ENCODE assay signal across 12 cellular contexts in genomic region chr2:26017464-26018183, GRCh38. TPM values are rescaled to one million over a fixed set of nuclear protein-coding genes. Genes with fewer than 3 reads are reported as not detected.
A peak's percentile ranks its signal among the peaks of the same experiment; 100 is the strongest.
DNase-seq lines count a peak whose midpoint lies in the region; ATAC-seq and TF ChIP-seq lines count a peak whose summit lies in the region.
"Had no signal": no experiment of that assay in that cellular context is flagged by ENCODE, and none has a peak within 500 bp of the region (broad histone marks: within the 10 kb centered on the region; RNA-seq: fewer than 3 reads in every experiment).

No MANE protein-coding gene starts in this region.

- no peaks in the 10 kb centered on the region for H3K27me3 ChIP-seq in left ventricle myocardium inferior (ENCODE audit: low read depth)
- no peaks in the 10 kb centered on the region for H3K27me3 ChIP-seq in neutrophil

- H3K9me3 ChIP-seq in left ventricle myocardium inferior (replicated peaks) (no peaks in the 10 kb centered on the region), neutrophil (no peaks in the 10 kb centered on the region)

- H3K9me3 Mint-ChIP-seq in dendritic cell treated with granulocyte-macrophage colony-stimulating factor and Interleukin-4, amounts not matched to agents 40 ng/mL and 50 ng/mL, for 4 days: no peaks in the 10 kb centered on the region
- no peaks in the 10 kb centered on the region for H3K9me3 Mint-ChIP-seq in activated T-cell treated with anti-CD3 and anti-CD28 coated beads, Interleukin-2, amount 50 U/mL, for 4 hours
- no peaks in the 10 kb centered on the region for H3K9me3 Mint-ChIP-seq in endothelial cell (ENCODE audit: unreplicated experiment)
- H3K9me3 Mint-ChIP-seq: memory B cell had no signal

- H3K36me3 ChIP-seq in left ventricle myocardium inferior: no peaks in the 10 kb centered on the region
- H3K36me3 ChIP-seq in neutrophil: no peaks in the 10 kb centered on the region
- H3K36me3 ChIP-seq in urinary bladder (ENCODE audit: insufficient read depth): no peaks in the 10 kb centered on the region

- no peak overlapping the region for H3K4me3 ChIP-seq in left ventricle myocardium inferior
- no peak overlapping the region for H3K4me3 ChIP-seq in neutrophil (ENCODE audit: low read depth in 1 of 2, low read length in 1 of 2)
- no peak overlapping the region for H3K4me3 ChIP-seq in urinary bladder (ENCODE audit: low read depth, low read length)

- H3K4me3 Mint-ChIP-seq in dendritic cell treated with granulocyte-macrophage colony-stimulating factor and Interleukin-4, amounts not matched to agents 40 ng/mL and 50 ng/mL, for 4 days: no peak overlapping the region
- H3K4me3 Mint-ChIP-seq in activated T-cell treated with anti-CD3 and anti-CD28 coated beads, Interleukin-2, amount 50 U/mL, for 4 hours: no peak overlapping the region
- H3K4me3 Mint-ChIP-seq in endothelial cell (ENCODE audit: unreplicated experiment): no peak overlapping the region
- H3K4me3 Mint-ChIP-seq: memory B cell had no signal

- TF ChIP-seq CTCF in left ventricle myocardium inferior (IDR thresholded peaks at IDR 0.05; ENCODE audit: borderline replicate concordance) (no peak), neutrophil (IDR thresholded peaks at IDR 0.05) (no peak), endothelial cell (IDR thresholded peaks at IDR 0.05; ENCODE audit: unreplicated experiment) (no peak)

- intact Hi-C loops in left ventricle myocardium inferior (cut with micrococcal nuclease): no loop called here
- intact Hi-C loops in Right ventricle myocardium inferior (cut with DNase I): no loop called here
- intact Hi-C loops in dendritic cell treated with granulocyte-macrophage colony-stimulating factor and Interleukin-4, amounts not matched to agents 40 ng/mL and 50 ng/mL, for 4 days (cut with micrococcal nuclease): no loop called here

- H3K27ac ChIP-seq in left ventricle myocardium inferior (replicated peaks) (peak overlapping the region; percentile 69), neutrophil (peak overlapping the region; percentile 38), urinary bladder (ENCODE audit: low read depth) (peak overlapping the region; percentile 49), substantia nigra (ENCODE audit: low read depth, low read length, poor library complexity, severe bottlenecking) (no peak overlapping the region)

- WGBS in urinary bladder: 92% methylated on average over 5 of the region's 5 CpGs

- H3K36me3 Mint-ChIP-seq in dendritic cell treated with granulocyte-macrophage colony-stimulating factor and Interleukin-4, amounts not matched to agents 40 ng/mL and 50 ng/mL, for 4 days (ENCODE audit: low read depth): no peaks in the 10 kb centered on the region
- H3K36me3 Mint-ChIP-seq in activated T-cell treated with anti-CD3 and anti-CD28 coated beads, Interleukin-2, amount 50 U/mL, for 4 hours (ENCODE audit: insufficient read depth): no peaks in the 10 kb centered on the region
- H3K36me3 Mint-ChIP-seq in endothelial cell (ENCODE audit: low read depth, unreplicated experiment): no peaks in the 10 kb centered on the region
- H3K36me3 Mint-ChIP-seq: memory B cell had no signal

- H3K27me3 Mint-ChIP-seq in dendritic cell treated with granulocyte-macrophage colony-stimulating factor and Interleukin-4, amounts not matched to agents 40 ng/mL and 50 ng/mL, for 4 days: no peaks in the 10 kb centered on the region
- H3K27me3 Mint-ChIP-seq in activated T-cell treated with anti-CD3 and anti-CD28 coated beads, Interleukin-2, amount 50 U/mL, for 4 hours (ENCODE audit: low read depth): no peaks in the 10 kb centered on the region
- peaks cover 3% of the 10 kb centered on the region for H3K27me3 Mint-ChIP-seq in endothelial cell (ENCODE audit: unreplicated experiment)
- H3K27me3 Mint-ChIP-seq: memory B cell had no signal

- peak overlapping the region; percentile 65 for H3K27ac Mint-ChIP-seq in dendritic cell treated with granulocyte-macrophage colony-stimulating factor and Interleukin-4, amounts not matched to agents 40 ng/mL and 50 ng/mL, for 4 days
- H3K27ac Mint-ChIP-seq in endothelial cell (ENCODE audit: unreplicated experiment): no peak overlapping the region
- H3K27ac Mint-ChIP-seq: memory B cell had no signal

- peaks cover 22% of the 10 kb centered on the region for H3K4me1 ChIP-seq in left ventricle myocardium inferior
- peaks cover 20 to 23% of the 10 kb centered on the region in 2 experiments for H3K4me1 ChIP-seq in neutrophil (ENCODE audit: control insufficient read depth in 1 of 2, insufficient read depth in 1 of 2, low read depth in 1 of 2, low read length in 1 of 2)
- no peaks in the 10 kb centered on the region for H3K4me1 ChIP-seq in urinary bladder (ENCODE audit: insufficient read depth)

- H3K4me1 Mint-ChIP-seq in dendritic cell treated with granulocyte-macrophage colony-stimulating factor and Interleukin-4, amounts not matched to agents 40 ng/mL and 50 ng/mL, for 4 days (ENCODE audit: low read depth): peaks cover 56% of the 10 kb centered on the region
- peaks cover 5% of the 10 kb centered on the region for H3K4me1 Mint-ChIP-seq in activated T-cell treated with anti-CD3 and anti-CD28 coated beads, Interleukin-2, amount 50 U/mL, for 4 hours (ENCODE audit: low read depth)
- peaks cover 3% of the 10 kb centered on the region for H3K4me1 Mint-ChIP-seq in endothelial cell (ENCODE audit: unreplicated experiment)

- no peak for ATAC-seq in Right ventricle myocardium inferior
- ATAC-seq in activated T-cell treated with anti-CD3 and anti-CD28 coated beads, Interleukin-2, amount 50 U/mL, for 4 hours: no peak

- DNase-seq in left ventricle myocardium inferior (no peak), Right ventricle myocardium inferior (ENCODE audit: missing footprints) (no peak), substantia nigra (lab: John Stamatoyannopoulos, UW) (no peak), endothelial cell (ENCODE audit: low spot score) (no peak)
- no peak for DNase-seq in activated T-cell treated with anti-CD3 and anti-CD28 coated beads, Interleukin-2, amount 50 U/mL, for 4 hours
- DNase-seq: cerebellar nuclear complex, GDM1, NCI-H1417 treated with DMSO at 0.1 percent for 48 hours had no signal

RNA-seq across cellular contexts. Expression of gene RAB10, which starts 16.3 kb away (rescaled TPM):
- total RNA-seq in left ventricle myocardium inferior: 86.1 TPM
- 96.7 TPM for total RNA-seq in Right ventricle myocardium inferior
- 106 TPM for total RNA-seq in urinary bladder
- polyA plus RNA-seq in urinary bladder: 80.0 TPM
- 100 to 1,000 TPM; 135 to 155 (median 146) TPM for total RNA-seq in activated T-cell treated with anti-CD3 and anti-CD28 coated beads, Interleukin-2, amount 50 U/mL, for 4 hours
- 130 TPM for total RNA-seq in endothelial cell (ENCODE audit: unreplicated experiment)

RNA-seq across cellular contexts. Expression of gene KIF3C, which starts 35.3 kb away (rescaled TPM):
- total RNA-seq in left ventricle myocardium inferior (2.0 TPM), Right ventricle myocardium inferior (3.1 TPM), urinary bladder (5.4 TPM), endothelial cell (ENCODE audit: unreplicated experiment) (78.1 TPM)
- polyA plus RNA-seq in urinary bladder: 6.9 TPM
- 1 to 10 TPM; 1.1 to 2.2 (median 1.7) TPM for total RNA-seq in activated T-cell treated with anti-CD3 and anti-CD28 coated beads, Interleukin-2, amount 50 U/mL, for 4 hours

Comparison
In these comparisons a context has a peak if more than half of its experiments do, and no peak if none do; other contexts are left out.
1. RNA of gene KIF3C, which starts 35.3 kb away (total RNA-seq): 78.1 TPM in endothelial cell (single experiment); 5.4 TPM in urinary bladder (single experiment), 3.1 TPM in Right ventricle myocardium inferior (single experiment), 2.0 TPM in left ventricle myocardium inferior (single experiment) and 1.1 to 2.2 TPM in activated T-cell treated with anti-CD3 and anti-CD28 coated beads, Interleukin-2, amount 50 U/mL, for 4 hours; every median in the first group is over 10 times any median in the second.